11 cellular contexts compared by ENCODE assay signal in genomic region chr17:71180801-71181385, GRCh38.
A peak's percentile ranks its signal among the peaks of the same experiment; 100 is the strongest.
DNase-seq lines count a peak whose midpoint lies in the region; ATAC-seq and TF ChIP-seq lines count a peak whose summit lies in the region.
"Had no signal": no experiment of that assay in that cellular context is flagged by ENCODE, and none has a peak within 500 bp of the region (broad histone marks: within the 10 kb centered on the region; RNA-seq: fewer than 3 reads in every experiment).

No MANE protein-coding gene starts in this region.

- TF ChIP-seq POLR2A in GM18505 (IDR thresholded peaks at IDR 0.05; ENCODE audit: borderline replicate concordance, extremely low read depth, insufficient read depth, insufficient read length) = no peak

- DNase-seq in BE2C = peak; percentile 48
- DNase-seq in NCI-H128 (lab: John Stamatoyannopoulos, UW; ENCODE audit: unreplicated experiment) = peak; percentile 3
- no peak for DNase-seq in left lung
- DNase-seq in mesenteric fat pad (ENCODE audit: low spot score) = no peak
- no peak for DNase-seq in RKO (ENCODE audit: low spot score)
- DNase-seq: activated CD4-positive, alpha-beta T cell treated with anti-CD3 and anti-CD28 coated beads, Interleukin-2, amount 10 ng/mL, durations not matched to agents 24 days and 14 days; hippocampal formation had no signal

- intact Hi-C loops in left lung (cut with DNase I) = no loop called here

- H3K27me3 ChIP-seq in BE2C (no peaks in the 10 kb centered on the region), left lung (no peaks in the 10 kb centered on the region)

- H3K4me3 ChIP-seq in BE2C (ENCODE audit: low read depth, low read length) (peak overlapping the region; percentile 12), left lung (no peak overlapping the region)

- H3K27ac ChIP-seq in VCaP = peak overlapping the region; percentile 52
- no peak overlapping the region for H3K27ac ChIP-seq in left lung
- H3K27ac ChIP-seq: C4-2B had no signal

- H3K4me1 ChIP-seq in BE2C (peaks cover 31% of the 10 kb centered on the region), left lung (no peaks in the 10 kb centered on the region)

- ATAC-seq in left lung (peak; percentile 60), GM18505 (IDR thresholded peaks at IDR 0.05; ENCODE audit: unreplicated experiment) (no peak), GM21390 (IDR thresholded peaks at IDR 0.05; ENCODE audit: unreplicated experiment) (no peak)

- H3K9me3 ChIP-seq in BE2C (no peaks in the 10 kb centered on the region), left lung (no peaks in the 10 kb centered on the region)

- no peak for TF ChIP-seq CTCF in BE2C (IDR thresholded peaks at IDR 0.05; ENCODE audit: low read depth, low read length)
- TF ChIP-seq CTCF in VCaP (conservative IDR thresholded peaks at IDR 0.05) = no peak
- TF ChIP-seq CTCF in left lung (IDR thresholded peaks at IDR 0.05) = no peak

- H3K36me3 ChIP-seq in BE2C (no peaks in the 10 kb centered on the region), left lung (no peaks in the 10 kb centered on the region)

Comparison
In these comparisons a context has a peak if more than half of its experiments do, and no peak if none do; other contexts are left out.
1. DNase-seq: peak in BE2C (single experiment) and NCI-H128 (single experiment); none in left lung (0 of 2), mesenteric fat pad (single experiment) and RKO (single experiment).